Comparison of ENCODE assay signal across 1 cellular context in the genomic region with DNA sequence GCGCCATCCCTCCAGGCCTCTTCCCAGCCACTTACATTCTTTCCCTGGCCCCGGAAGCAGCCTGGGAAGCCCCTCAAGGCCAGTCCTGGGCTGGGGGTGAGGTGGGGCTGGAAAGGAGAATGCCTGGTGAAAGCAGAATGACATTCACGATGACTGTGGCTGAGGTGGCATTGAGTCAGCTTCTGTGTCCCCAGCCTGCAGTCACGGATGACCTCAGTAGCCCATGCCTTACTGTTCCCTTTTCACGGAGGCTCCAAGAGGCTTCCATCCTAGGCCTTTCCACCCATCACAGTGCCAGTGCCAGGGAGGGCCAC.
TF ChIP-seq lines count a peak whose summit lies in the region.

No MANE protein-coding gene starts in this region.

TF ChIP-seq in H1, 55 proteins besides CTCF, POLR2A, EP300 and RAD21 (continued from another document):
- TF ChIP-seq, protein P1, sequence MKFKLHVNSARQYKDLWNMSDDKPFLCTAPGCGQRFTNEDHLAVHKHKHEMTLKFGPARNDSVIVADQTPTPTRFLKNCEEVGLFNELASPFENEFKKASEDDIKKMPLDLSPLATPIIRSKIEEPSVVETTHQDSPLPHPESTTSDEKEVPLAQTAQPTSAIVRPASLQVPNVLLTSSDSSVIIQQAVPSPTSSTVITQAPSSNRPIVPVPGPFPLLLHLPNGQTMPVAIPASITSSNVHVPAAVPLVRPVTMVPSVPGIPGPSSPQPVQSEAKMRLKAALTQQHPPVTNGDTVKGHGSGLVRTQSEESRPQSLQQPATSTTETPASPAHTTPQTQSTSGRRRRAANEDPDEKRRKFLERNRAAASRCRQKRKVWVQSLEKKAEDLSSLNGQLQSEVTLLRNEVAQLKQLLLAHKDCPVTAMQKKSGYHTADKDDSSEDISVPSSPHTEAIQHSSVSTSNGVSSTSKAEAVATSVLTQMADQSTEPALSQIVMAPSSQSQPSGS (IDR thresholded peaks at IDR 0.05; ENCODE audit: low read length): no peak
- no peak for TF ChIP-seq POU5F1 (IDR thresholded peaks at IDR 0.05; ENCODE audit: low read depth, low read length)
- no peak for TF ChIP-seq ASH2L (IDR thresholded peaks at IDR 0.05; ENCODE audit: low read length)
- no peak for TF ChIP-seq TBP (IDR thresholded peaks at IDR 0.05; ENCODE audit: low read depth, low read length)
- TF ChIP-seq BRCA1 (IDR thresholded peaks at IDR 0.05; ENCODE audit: low read depth, low read length): no peak
- no peak for TF ChIP-seq SIN3A (conservative IDR thresholded peaks at IDR 0.05 in 1 of 2, IDR thresholded peaks at IDR 0.05 in 1 of 2; ENCODE audit: low read depth in 1 of 2, low read length in 2 of 2)
- TF ChIP-seq, protein P2, sequence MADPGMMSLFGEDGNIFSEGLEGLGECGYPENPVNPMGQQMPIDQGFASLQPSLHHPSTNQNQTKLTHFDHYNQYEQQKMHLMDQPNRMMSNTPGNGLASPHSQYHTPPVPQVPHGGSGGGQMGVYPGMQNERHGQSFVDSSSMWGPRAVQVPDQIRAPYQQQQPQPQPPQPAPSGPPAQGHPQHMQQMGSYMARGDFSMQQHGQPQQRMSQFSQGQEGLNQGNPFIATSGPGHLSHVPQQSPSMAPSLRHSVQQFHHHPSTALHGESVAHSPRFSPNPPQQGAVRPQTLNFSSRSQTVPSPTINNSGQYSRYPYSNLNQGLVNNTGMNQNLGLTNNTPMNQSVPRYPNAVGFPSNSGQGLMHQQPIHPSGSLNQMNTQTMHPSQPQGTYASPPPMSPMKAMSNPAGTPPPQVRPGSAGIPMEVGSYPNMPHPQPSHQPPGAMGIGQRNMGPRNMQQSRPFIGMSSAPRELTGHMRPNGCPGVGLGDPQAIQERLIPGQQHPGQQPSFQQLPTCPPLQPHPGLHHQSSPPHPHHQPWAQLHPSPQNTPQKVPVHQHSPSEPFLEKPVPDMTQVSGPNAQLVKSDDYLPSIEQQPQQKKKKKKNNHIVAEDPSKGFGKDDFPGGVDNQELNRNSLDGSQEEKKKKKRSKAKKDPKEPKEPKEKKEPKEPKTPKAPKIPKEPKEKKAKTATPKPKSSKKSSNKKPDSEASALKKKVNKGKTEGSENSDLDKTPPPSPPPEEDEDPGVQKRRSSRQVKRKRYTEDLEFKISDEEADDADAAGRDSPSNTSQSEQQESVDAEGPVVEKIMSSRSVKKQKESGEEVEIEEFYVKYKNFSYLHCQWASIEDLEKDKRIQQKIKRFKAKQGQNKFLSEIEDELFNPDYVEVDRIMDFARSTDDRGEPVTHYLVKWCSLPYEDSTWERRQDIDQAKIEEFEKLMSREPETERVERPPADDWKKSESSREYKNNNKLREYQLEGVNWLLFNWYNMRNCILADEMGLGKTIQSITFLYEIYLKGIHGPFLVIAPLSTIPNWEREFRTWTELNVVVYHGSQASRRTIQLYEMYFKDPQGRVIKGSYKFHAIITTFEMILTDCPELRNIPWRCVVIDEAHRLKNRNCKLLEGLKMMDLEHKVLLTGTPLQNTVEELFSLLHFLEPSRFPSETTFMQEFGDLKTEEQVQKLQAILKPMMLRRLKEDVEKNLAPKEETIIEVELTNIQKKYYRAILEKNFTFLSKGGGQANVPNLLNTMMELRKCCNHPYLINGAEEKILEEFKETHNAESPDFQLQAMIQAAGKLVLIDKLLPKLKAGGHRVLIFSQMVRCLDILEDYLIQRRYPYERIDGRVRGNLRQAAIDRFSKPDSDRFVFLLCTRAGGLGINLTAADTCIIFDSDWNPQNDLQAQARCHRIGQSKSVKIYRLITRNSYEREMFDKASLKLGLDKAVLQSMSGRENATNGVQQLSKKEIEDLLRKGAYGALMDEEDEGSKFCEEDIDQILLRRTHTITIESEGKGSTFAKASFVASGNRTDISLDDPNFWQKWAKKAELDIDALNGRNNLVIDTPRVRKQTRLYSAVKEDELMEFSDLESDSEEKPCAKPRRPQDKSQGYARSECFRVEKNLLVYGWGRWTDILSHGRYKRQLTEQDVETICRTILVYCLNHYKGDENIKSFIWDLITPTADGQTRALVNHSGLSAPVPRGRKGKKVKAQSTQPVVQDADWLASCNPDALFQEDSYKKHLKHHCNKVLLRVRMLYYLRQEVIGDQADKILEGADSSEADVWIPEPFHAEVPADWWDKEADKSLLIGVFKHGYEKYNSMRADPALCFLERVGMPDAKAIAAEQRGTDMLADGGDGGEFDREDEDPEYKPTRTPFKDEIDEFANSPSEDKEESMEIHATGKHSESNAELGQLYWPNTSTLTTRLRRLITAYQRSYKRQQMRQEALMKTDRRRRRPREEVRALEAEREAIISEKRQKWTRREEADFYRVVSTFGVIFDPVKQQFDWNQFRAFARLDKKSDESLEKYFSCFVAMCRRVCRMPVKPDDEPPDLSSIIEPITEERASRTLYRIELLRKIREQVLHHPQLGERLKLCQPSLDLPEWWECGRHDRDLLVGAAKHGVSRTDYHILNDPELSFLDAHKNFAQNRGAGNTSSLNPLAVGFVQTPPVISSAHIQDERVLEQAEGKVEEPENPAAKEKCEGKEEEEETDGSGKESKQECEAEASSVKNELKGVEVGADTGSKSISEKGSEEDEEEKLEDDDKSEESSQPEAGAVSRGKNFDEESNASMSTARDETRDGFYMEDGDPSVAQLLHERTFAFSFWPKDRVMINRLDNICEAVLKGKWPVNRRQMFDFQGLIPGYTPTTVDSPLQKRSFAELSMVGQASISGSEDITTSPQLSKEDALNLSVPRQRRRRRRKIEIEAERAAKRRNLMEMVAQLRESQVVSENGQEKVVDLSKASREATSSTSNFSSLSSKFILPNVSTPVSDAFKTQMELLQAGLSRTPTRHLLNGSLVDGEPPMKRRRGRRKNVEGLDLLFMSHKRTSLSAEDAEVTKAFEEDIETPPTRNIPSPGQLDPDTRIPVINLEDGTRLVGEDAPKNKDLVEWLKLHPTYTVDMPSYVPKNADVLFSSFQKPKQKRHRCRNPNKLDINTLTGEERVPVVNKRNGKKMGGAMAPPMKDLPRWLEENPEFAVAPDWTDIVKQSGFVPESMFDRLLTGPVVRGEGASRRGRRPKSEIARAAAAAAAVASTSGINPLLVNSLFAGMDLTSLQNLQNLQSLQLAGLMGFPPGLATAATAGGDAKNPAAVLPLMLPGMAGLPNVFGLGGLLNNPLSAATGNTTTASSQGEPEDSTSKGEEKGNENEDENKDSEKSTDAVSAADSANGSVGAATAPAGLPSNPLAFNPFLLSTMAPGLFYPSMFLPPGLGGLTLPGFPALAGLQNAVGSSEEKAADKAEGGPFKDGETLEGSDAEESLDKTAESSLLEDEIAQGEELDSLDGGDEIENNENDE (IDR thresholded peaks at IDR 0.05; ENCODE audit: insufficient replicate concordance, low read length): no peak
- TF ChIP-seq RNF2 (IDR thresholded peaks at IDR 0.05; ENCODE audit: borderline replicate concordance, low read depth, low read length, missing control alignments, poor library complexity, severe bottlenecking): no peak
- TF ChIP-seq JUN (IDR thresholded peaks at IDR 0.05; ENCODE audit: low read depth, low read length): no peak
- TF ChIP-seq HDAC6 (IDR thresholded peaks at IDR 0.05; ENCODE audit: low read depth, low read length): no peak
- TF ChIP-seq TAF1 (IDR thresholded peaks at IDR 0.05; ENCODE audit: low read depth, low read length): no peak
- no peak for TF ChIP-seq RBBP5 (IDR thresholded peaks at IDR 0.05; ENCODE audit: borderline replicate concordance, low read depth, low read length)
- TF ChIP-seq, protein P3, sequence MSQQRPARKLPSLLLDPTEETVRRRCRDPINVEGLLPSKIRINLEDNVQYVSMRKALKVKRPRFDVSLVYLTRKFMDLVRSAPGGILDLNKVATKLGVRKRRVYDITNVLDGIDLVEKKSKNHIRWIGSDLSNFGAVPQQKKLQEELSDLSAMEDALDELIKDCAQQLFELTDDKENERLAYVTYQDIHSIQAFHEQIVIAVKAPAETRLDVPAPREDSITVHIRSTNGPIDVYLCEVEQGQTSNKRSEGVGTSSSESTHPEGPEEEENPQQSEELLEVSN (IDR thresholded peaks at IDR 0.05): no peak
- no peak for TF ChIP-seq EGR1 (IDR thresholded peaks at IDR 0.05; ENCODE audit: borderline replicate concordance, low read depth, low read length)
- TF ChIP-seq CHD2 (IDR thresholded peaks at IDR 0.05; ENCODE audit: low read length): no peak
- no peak for TF ChIP-seq TAF7 (optimal IDR thresholded peaks at IDR 0.05; ENCODE audit: borderline replicate concordance, low read depth, low read length)
- TF ChIP-seq CBX8 (IDR thresholded peaks at IDR 0.05; ENCODE audit: borderline replicate concordance, low read depth, low read length): no peak
